In genomic region chr2:47272031-47272864, GRCh38 we compare ENCODE assay signal across 8 cellular contexts.
DNase-seq lines count a peak whose midpoint lies in the region; ATAC-seq and TF ChIP-seq lines count a peak whose summit lies in the region.

No MANE protein-coding gene starts in this region.

- H3K4me2 ChIP-seq in PC-9 = peak overlapping the region; percentile 89
- H3K4me2 ChIP-seq in fibroblast of lung (ENCODE audit: extremely low read depth, insufficient read depth, low read length) = no peak overlapping the region

- H3K27me3 ChIP-seq in PC-9 (ENCODE audit: insufficient read depth, low read depth) (no peaks in the 10 kb centered on the region), fibroblast of lung (ENCODE audit: control insufficient read depth, insufficient read depth, low read length) (no peaks in the 10 kb centered on the region)
- no peaks in the 10 kb centered on the region for H3K27me3 ChIP-seq in naive thymus-derived CD4-positive, alpha-beta T cell (ENCODE audit: control insufficient read depth in 2 of 2, insufficient read depth in 2 of 2, low read length in 2 of 2)

- POLR2A ChIA-PET in PC-9 (lab: Charles Lee; ENCODE audit: unreplicated experiment) = no interaction called here
- POLR2A ChIA-PET in naive thymus-derived CD4-positive, alpha-beta T cell (lab: Charles Lee) = no interaction called here

- H3K9me3 ChIP-seq in PC-9 (ENCODE audit: insufficient read depth, low read depth) (no peaks in the 10 kb centered on the region), fibroblast of lung (ENCODE audit: control insufficient read depth, insufficient read depth, low read depth, low read length) (no peaks in the 10 kb centered on the region)
- no peaks in the 10 kb centered on the region for H3K9me3 ChIP-seq in naive thymus-derived CD4-positive, alpha-beta T cell (ENCODE audit: control insufficient read depth in 2 of 3, low read length in 3 of 3)

- H3K4me3 ChIP-seq in AG09309 (ENCODE audit: control insufficient read depth, low read depth, low read length) = peak overlapping the region; percentile 32
- peak overlapping the region; percentile 56; the same call in 1 of the 2 replicates for H3K4me3 ChIP-seq in PC-9
- peak overlapping the region in 2 of 4 experiments; percentile 19 to 30 for H3K4me3 ChIP-seq in fibroblast of lung (replicated peaks in 1 of 4; ENCODE audit: control extremely low read depth in 1 of 4, insufficient read depth in 1 of 4, low read depth in 3 of 4, low read length in 4 of 4)
- H3K4me3 ChIP-seq in naive thymus-derived CD4-positive, alpha-beta T cell (ENCODE audit: low read length) = no peak overlapping the region

- ATAC-seq in GM18907 (IDR thresholded peaks at IDR 0.05; ENCODE audit: unreplicated experiment) = peak; percentile 69
- peak; percentile 66 for ATAC-seq in HG03520 (IDR thresholded peaks at IDR 0.05; ENCODE audit: unreplicated experiment)
- peak; percentile 90 for ATAC-seq in naive thymus-derived CD4-positive, alpha-beta T cell
- ATAC-seq in stimulated activated naive CD8-positive, alpha-beta T cell treated with anti-CD3 and anti-CD28 coated beads, Interleukin-15, Interleukin-2, amounts not matched to agents 100 U/mL and 50 U/mL, for 24 hours = peak; percentile 86

- H3K4me1 ChIP-seq in PC-9 (replicated peaks; ENCODE audit: insufficient read depth) = peaks cover 62% of the 10 kb centered on the region
- H3K4me1 ChIP-seq in fibroblast of lung (ENCODE audit: control insufficient read depth, extremely low read depth, insufficient read depth, low read length) = peaks cover 13% of the 10 kb centered on the region
- H3K4me1 ChIP-seq in naive thymus-derived CD4-positive, alpha-beta T cell (ENCODE audit: control insufficient read depth in 2 of 2, insufficient read depth in 2 of 2, low read length in 2 of 2) = no peaks in the 10 kb centered on the region

- peaks cover 0 to 11% (median 2%) of the 10 kb centered on the region in 7 donors for H3K4me1 Mint-ChIP-seq in naive thymus-derived CD4-positive, alpha-beta T cell

- intact Hi-C loops in PC-9 (cut with micrococcal nuclease; ENCODE audit: unreplicated experiment) = loop anchor here (1.0 to 2.0 kb wide), 3 partner anchors 47 to 195 kb away; no protein-coding TSS in a partner anchor
- intact Hi-C loops in naive thymus-derived CD4-positive, alpha-beta T cell (cut with micrococcal nuclease) = loop anchor here (1.0 to 2.0 kb wide), 3 partner anchors 144 to 353 kb away; no protein-coding TSS in a partner anchor

- TF ChIP-seq CTCF in AG09309 (IDR thresholded peaks at IDR 0.05; ENCODE audit: control insufficient read depth, insufficient read depth, low read depth, low read length, missing control alignments) (peak; percentile 78), PC-9 (conservative IDR thresholded peaks at IDR 0.05) (peak; percentile 100), fibroblast of lung (conservative IDR thresholded peaks at IDR 0.05 in 1 of 2, IDR thresholded peaks at IDR 0.05 in 1 of 2; ENCODE audit: low read depth in 1 of 2, low read length in 2 of 2) (peak; percentile 73 to 82)

- H3K9ac ChIP-seq in fibroblast of lung (ENCODE audit: insufficient read depth, low read length) = peak overlapping the region; percentile 40

- H4K20me1 ChIP-seq in PC-9 (ENCODE audit: insufficient read depth) = no peaks in the 10 kb centered on the region
- H4K20me1 ChIP-seq in fibroblast of lung (ENCODE audit: control insufficient read depth, extremely low read depth, insufficient read depth, low read length) = no peaks in the 10 kb centered on the region

- H3K79me2 ChIP-seq in PC-9 (ENCODE audit: low read depth) (no peaks in the 10 kb centered on the region), fibroblast of lung (ENCODE audit: control insufficient read depth, insufficient read depth, low read length) (no peaks in the 10 kb centered on the region)

- no TSS peak for BruUV-seq in PC-9 (replicated peaks; lab: Mats Ljungman, UMichigan)

- H3K9me3 Mint-ChIP-seq in naive thymus-derived CD4-positive, alpha-beta T cell = no peaks in the 10 kb centered on the region

- DNase-seq in AG09309 (ENCODE audit: low read depth) (no peak), PC-9 (peak; percentile 79 to 92), activated T-helper 1 cell treated with Interleukin-2 at 50 U/mL for 16 hours (ENCODE audit: low read depth) (peak; percentile 37), fibroblast of lung (ENCODE audit: low read depth in 2 of 2) (peak; percentile 49 to 64)
- DNase-seq in naive thymus-derived CD4-positive, alpha-beta T cell = peak; percentile 4 to 71 (median 51)
- DNase-seq in stimulated activated naive CD8-positive, alpha-beta T cell treated with anti-CD3 and anti-CD28 coated beads, Interleukin-15, Interleukin-2, amounts not matched to agents 100 U/mL and 50 U/mL, for 24 hours = peak; percentile 67

- peaks cover 0 to 7% (median 0%) of the 10 kb centered on the region in 5 donors for H3K27me3 Mint-ChIP-seq in naive thymus-derived CD4-positive, alpha-beta T cell

- no peak overlapping the region for H3K27ac Mint-ChIP-seq in naive thymus-derived CD4-positive, alpha-beta T cell

- peak overlapping the region; percentile 99 for H3K27ac ChIP-seq in PC-9
- H3K27ac ChIP-seq in fibroblast of lung (ENCODE audit: insufficient read depth, low read length) = peak overlapping the region; percentile 66
- no peak overlapping the region for H3K27ac ChIP-seq in naive thymus-derived CD4-positive, alpha-beta T cell (ENCODE audit: low read depth, low read length)

- H2AFZ ChIP-seq in PC-9 (peak overlapping the region; percentile 75), fibroblast of lung (ENCODE audit: low read length) (no peak overlapping the region)

- H3K36me3 Mint-ChIP-seq in naive thymus-derived CD4-positive, alpha-beta T cell = no peaks in the 10 kb centered on the region

- peak overlapping the region; percentile 20 to 77 (median 60) for H3K4me3 Mint-ChIP-seq in naive thymus-derived CD4-positive, alpha-beta T cell

- H3K9me2 ChIP-seq in PC-9 (ENCODE audit: insufficient read depth) = no peaks in the 10 kb centered on the region

- CTCF ChIA-PET in PC-9 (lab: Charles Lee) = interaction anchor here (0.6 to 1.0 kb wide), 4 partner anchors 9 to 134 kb away, joined by 3 to 7 read pairs (median 4); no protein-coding TSS in a partner anchor
- CTCF ChIA-PET in naive thymus-derived CD4-positive, alpha-beta T cell (lab: Charles Lee) = interaction anchor here (1.0 kb wide), 3 partner anchors 50 to 289 kb away, joined by 3 read pairs; no protein-coding TSS in a partner anchor

- peaks cover 40% of the 10 kb centered on the region for H3F3A ChIP-seq in PC-9 (ENCODE audit: insufficient read depth, low read depth)

- H3K36me3 ChIP-seq in PC-9 (ENCODE audit: low read depth) (no peaks in the 10 kb centered on the region), fibroblast of lung (ENCODE audit: control insufficient read depth, insufficient read depth, low read length) (no peaks in the 10 kb centered on the region)
- H3K36me3 ChIP-seq in naive thymus-derived CD4-positive, alpha-beta T cell (ENCODE audit: control insufficient read depth in 2 of 3, insufficient read depth in 3 of 3, low read length in 3 of 3) = no peaks in the 10 kb centered on the region
